Comparison of ENCODE assay signal across 9 cellular contexts in genomic region chr20:31515072-31515774, GRCh38. TPM values are rescaled to one million over a fixed set of nuclear protein-coding genes. Genes with fewer than 3 reads are reported as not detected.
DNase-seq lines count a peak whose midpoint lies in the region; ATAC-seq, FAIRE-seq and TF ChIP-seq lines count a peak whose summit lies in the region.
"Had no signal": no experiment of that assay in that cellular context is flagged by ENCODE, and none has a peak within 500 bp of the region (broad histone marks: within the 10 kb centered on the region; RNA-seq: fewer than 3 reads in every experiment).

No MANE protein-coding gene starts in this region.

- H3K4me3 ChIP-seq in breast epithelium (peak overlapping the region; percentile 79 to 98 (median 95)), astrocyte of the spinal cord (ENCODE audit: low read depth, low read length) (peak overlapping the region; percentile 71), lower leg skin (ENCODE audit: low read depth, poor library complexity, severe bottlenecking) (peak overlapping the region; percentile 93), upper lobe of left lung (peak overlapping the region; percentile 78 to 97 (median 88))

- no peak for ATAC-seq in upper lobe of left lung (ENCODE audit: low FRiP score in 2 of 2)

- no TSS peak for BruUV-seq in MCF 10A (replicated peaks; lab: Mats Ljungman, UMichigan)

- peaks cover under 1% of the 10 kb centered on the region for H3K4me1 Mint-ChIP-seq in MCF 10A (ENCODE audit: insufficient read depth, unreplicated experiment)

- no peaks in the 10 kb centered on the region for H3K27me3 Mint-ChIP-seq in MCF 10A (ENCODE audit: insufficient read depth, unreplicated experiment)

- H3K36me3 Mint-ChIP-seq in MCF 10A (ENCODE audit: insufficient read depth, unreplicated experiment): peaks cover 2% of the 10 kb centered on the region

- TF ChIP-seq CTCF in breast epithelium (IDR thresholded peaks at IDR 0.05) (no peak), MCF 10A (IDR thresholded peaks at IDR 0.05; ENCODE audit: unreplicated experiment) (no peak), astrocyte of the spinal cord (IDR thresholded peaks at IDR 0.05; ENCODE audit: low read depth, low read length) (no peak), lower leg skin (IDR thresholded peaks at IDR 0.05) (no peak), upper lobe of left lung (IDR thresholded peaks at IDR 0.05) (no peak), D721Med (IDR thresholded peaks at IDR 0.05; ENCODE audit: insufficient read depth, missing control alignments) (no peak)

- CTCF ChIA-PET in MCF 10A (lab: Yijun Ruan, JAX): interaction anchor here (0.7 to 2.7 kb wide), 10 partner anchors 12 to 977 kb away, joined by 3 to 12 read pairs (median 4); a partner anchor contains a TSS

- peaks cover 0 to 25% of the 10 kb centered on the region in 2 donors for H3K4me1 ChIP-seq in breast epithelium
- H3K4me1 ChIP-seq in upper lobe of left lung: peaks cover 27 to 54% (median 35%) of the 10 kb centered on the region in 4 donors

- H3K27ac Mint-ChIP-seq in MCF 10A (ENCODE audit: low read depth, unreplicated experiment): no peak overlapping the region

- no peak for FAIRE-seq in D721Med (lab: Jason Lieb, UNC)

- in situ Hi-C loops in astrocyte of the spinal cord (cut with HindIII; ENCODE audit: low sequenced_read_pairs): no loop called here

- no peak overlapping the region for H3K4me3 Mint-ChIP-seq in MCF 10A (ENCODE audit: unreplicated experiment)

- intact Hi-C loops in breast epithelium (cut with DNase I; ENCODE audit: low total_unique reads): no loop called here
- intact Hi-C loops in MCF 10A (cut with micrococcal nuclease): loop anchor here (2.0 kb wide), 1 partner anchor 46 kb away; no protein-coding TSS in a partner anchor
- intact Hi-C loops in lower leg skin (cut with DNase I; ENCODE audit: low total_unique reads): no loop called here

- TF ChIP-seq POLR2A in breast epithelium (IDR thresholded peaks at IDR 0.05) (no peak), lower leg skin (IDR thresholded peaks at IDR 0.05) (no peak), upper lobe of left lung (IDR thresholded peaks at IDR 0.05) (no peak)

- POLR2A ChIA-PET in MCF 10A (lab: Yijun Ruan, JAX): interaction anchor here (0.5 to 1.5 kb wide), 7 partner anchors 12 to 89 kb away, joined by 3 to 9 read pairs (median 4); no protein-coding TSS in a partner anchor

- WGBS in lower leg skin, 2 donors: 10 to 12% methylated on average over 4 of the region's 4 CpGs
- WGBS in upper lobe of left lung, 2 donors: 8 to 15% methylated on average over 4 of the region's 4 CpGs

- DNase-seq in breast epithelium (ENCODE audit: low spot score in 2 of 2) (no peak), MCF 10A (ENCODE audit: unreplicated experiment) (no peak), astrocyte of the spinal cord (ENCODE audit: low read depth, low spot score) (no peak), lower leg skin (ENCODE audit: low spot score in 2 of 2) (no peak), upper lobe of left lung (no peak), NCI-H2227 treated with DMSO at 0.1 percent for 48 hours (lab: John Stamatoyannopoulos, UW) (no peak), AG08395 (ENCODE audit: low spot score) (no peak), D721Med (ENCODE audit: insufficient read length, low spot score) (no peak)
- DNase-seq: NCI-H2029 treated with DMSO at 0.1 percent for 48 hours had no signal

- H3K27ac ChIP-seq in breast epithelium: peak overlapping the region; percentile 82 to 89
- peak overlapping the region; percentile 79 to 91 (median 86) for H3K27ac ChIP-seq in upper lobe of left lung

- TF ChIP-seq EP300 in upper lobe of left lung (IDR thresholded peaks at IDR 0.05): no peak

- H3K9me3 Mint-ChIP-seq in MCF 10A (ENCODE audit: unreplicated experiment): no peaks in the 10 kb centered on the region

- H3K36me3 ChIP-seq in breast epithelium (no peaks in the 10 kb centered on the region), upper lobe of left lung (peaks cover 0 to 11% (median 4%) of the 10 kb centered on the region in 4 donors)

- H3K27me3 ChIP-seq in breast epithelium (no peaks in the 10 kb centered on the region), upper lobe of left lung (no peaks in the 10 kb centered on the region)

- H3K9me3 ChIP-seq in breast epithelium: no peaks in the 10 kb centered on the region
- no peaks in the 10 kb centered on the region for H3K9me3 ChIP-seq in upper lobe of left lung

RNA-seq across cellular contexts. Expression of gene HM13, which starts 1.0 kb away (rescaled TPM):
- total RNA-seq in breast epithelium (10 to 100 TPM; 44.2 to 73.7 (median 53.1) TPM), MCF 10A (2022) (276 and 338 TPM in 2 replicates), lower leg skin (10 to 100 TPM; 35.0 to 51.9 (median 44.2) TPM), upper lobe of left lung (100 to 1,000 TPM in 2 of 6 donors, 10 to 100 TPM in 4; 58.7 to 186 (median 81.6) TPM)

RNA-seq across cellular contexts. Expression of gene REM1, which starts 40.1 kb away (rescaled TPM):
- total RNA-seq in breast epithelium (1 to 10 TPM; 3.2 to 3.9 (median 3.4) TPM), MCF 10A (2022) (not detected in 2 replicates), lower leg skin (1 to 10 TPM in 3 of 4 donors, not detected in 1; 1.3 to 4.4 (median 2.9) TPM), upper lobe of left lung (1 to 10 TPM in 5 of 6 donors, under 1 TPM in 1; 0.30 to 9.5 (median 2.2) TPM)

RNA-seq across cellular contexts. Expression of gene DEFB124, which starts 40.3 kb away (rescaled TPM):
- not detected for total RNA-seq in breast epithelium
- total RNA-seq in MCF 10A (2022): not detected in 2 replicates
- not detected for total RNA-seq in lower leg skin
- total RNA-seq in upper lobe of left lung: not detected
